8 cellular contexts compared by ENCODE assay signal in genomic region chr2:111424863-111425309, GRCh38.
A peak's percentile ranks its signal among the peaks of the same experiment; 100 is the strongest.
DNase-seq lines count a peak whose midpoint lies in the region; ATAC-seq lines count a peak whose summit lies in the region.
"Not testable (repeated sequence)": the region's sequence is repeated elsewhere in the genome, so short reads cannot be mapped to it uniquely, and the experiment has no call there.

No MANE protein-coding gene starts in this region.

- H3K4me3 Mint-ChIP-seq in activated naive CD8-positive, alpha-beta T cell: peak overlapping the region; percentile 49

- ATAC-seq in GM18499 (IDR thresholded peaks at IDR 0.05; ENCODE audit: insufficient read depth, unreplicated experiment): peak; percentile 38
- ATAC-seq in GM21529 (IDR thresholded peaks at IDR 0.05; ENCODE audit: unreplicated experiment): peak; percentile 65
- peak; percentile 41 for ATAC-seq in HG03095 (IDR thresholded peaks at IDR 0.05; ENCODE audit: unreplicated experiment)
- peak; percentile 59 for ATAC-seq in stimulated activated naive CD8-positive, alpha-beta T cell treated with anti-CD3 and anti-CD28 coated beads, Interleukin-15, Interleukin-2, amounts not matched to agents 100 U/mL and 50 U/mL, for 24 hours

- H3K4me1 Mint-ChIP-seq in activated naive CD8-positive, alpha-beta T cell (ENCODE audit: low read depth): peaks cover 39% of the 10 kb centered on the region

- H3K27me3 Mint-ChIP-seq in activated naive CD8-positive, alpha-beta T cell: not testable (repeated sequence)

- peak overlapping the region; percentile 96 for H3K27ac Mint-ChIP-seq in activated naive CD8-positive, alpha-beta T cell

- intact Hi-C loops in posterior vena cava (cut with DNase I): not testable (repeated sequence)

- not testable (repeated sequence) for H3K36me3 Mint-ChIP-seq in activated naive CD8-positive, alpha-beta T cell

- peak; percentile 9 for DNase-seq in T-helper 9 cell
- DNase-seq in activated T-cell treated with anti-CD3 and anti-CD28 coated beads for 24 hours (ENCODE audit: low read depth): peak; percentile 61
- peak; percentile 23 for DNase-seq in posterior vena cava (ENCODE audit: low spot score)
- peak; percentile 62 for DNase-seq in stimulated activated naive CD8-positive, alpha-beta T cell treated with anti-CD3 and anti-CD28 coated beads, Interleukin-15, Interleukin-2, amounts not matched to agents 100 U/mL and 50 U/mL, for 24 hours

- H3K9me3 Mint-ChIP-seq in activated naive CD8-positive, alpha-beta T cell (ENCODE audit: low read depth): not testable (repeated sequence)

Comparison
In these comparisons a context has a peak if more than half of its experiments do, and no peak if none do; other contexts are left out.
1. Peak in every context shown above with its lines: DNase-seq and ATAC-seq.
2. DNase-seq: peak in every context shown above with its lines; median percentile 62 in stimulated activated naive CD8-positive, alpha-beta T cell treated with anti-CD3 and anti-CD28 coated beads, Interleukin-15, Interleukin-2, amounts not matched to agents 100 U/mL and 50 U/mL, for 24 hours; 61 in activated T-cell treated with anti-CD3 and anti-CD28 coated beads for 24 hours; 23 in posterior vena cava; 9 in T-helper 9 cell.